In genomic region chr1:231206856-231207255, GRCh38 we compare ENCODE assay signal across 18 cellular contexts. TPM values are rescaled to one million over a fixed set of nuclear protein-coding genes. Genes with fewer than 3 reads are reported as not detected.
DNase-seq lines count a peak whose midpoint lies in the region; ATAC-seq, FAIRE-seq and TF ChIP-seq lines count a peak whose summit lies in the region.
"Had no signal": no experiment of that assay in that cellular context is flagged by ENCODE, and none has a peak within 500 bp of the region (broad histone marks: within the 10 kb centered on the region; RNA-seq: fewer than 3 reads in every experiment).

No MANE protein-coding gene starts in this region.

- WGBS in IMR-90 (ENCODE audit: extremely low coverage in 2 of 2, insufficient read length in 1 of 2), 2 experiments = no CpG with 5 or more reads among the region's 8 CpGs
- 53% methylated on average over 5 of the region's 8 CpGs for WGBS in mesenchymal stem cell

- H3K4ac ChIP-seq in IMR-90 (ENCODE audit: low read depth, low read length) (no peak overlapping the region), mesenchymal stem cell (ENCODE audit: low read depth in 1 of 2, low read length in 2 of 2) (no peak overlapping the region)

- H2BK5ac ChIP-seq in IMR-90 (ENCODE audit: low read depth, low read length, poor library complexity, severe bottlenecking) (no peak overlapping the region), mesenchymal stem cell (ENCODE audit: low read depth, low read length, poor library complexity, severe bottlenecking) (no peak overlapping the region)

- no peaks in the 10 kb centered on the region for H3K9me3 Mint-ChIP-seq in CD14-positive monocyte
- H3K9me3 Mint-ChIP-seq: activated CD4-positive, alpha-beta T cell treated with anti-CD3 and anti-CD28 coated beads, Interleukin-2, amount 10 ng/mL, durations not matched to agents 7 days and 5 days; activated naive CD8-positive, alpha-beta T cell treated with anti-CD3 and anti-CD28 coated beads, Interleukin-2, amount 10 ng/mL, durations not matched to agents 7 days and 5 days; activated T-cell treated with anti-CD3 and anti-CD28 coated beads, Interleukin-2, amount 50 U/mL, for 24 hours; effector memory CD8-positive, alpha-beta T cell; stimulated activated effector memory CD8-positive, alpha-beta T cell treated with anti-CD3 and anti-CD28 coated beads, Interleukin-12 subunit alpha, Interleukin-12 subunit beta, amount 100 ng/mL, for 72 hours had no signal

- no peak overlapping the region for H4K5ac ChIP-seq in IMR-90 (ENCODE audit: low read depth, low read length)

- dilution Hi-C loops in IMR-90 (cut with HindIII; ENCODE audit: low sequenced_read_pairs, unreplicated experiment) = no loop called here

- H2AK5ac ChIP-seq in IMR-90 (ENCODE audit: low read depth, low read length) (no peak overlapping the region), mesenchymal stem cell (ENCODE audit: low read length, severe bottlenecking) (no peak overlapping the region)

- peak; percentile 27 for DNase-seq in CD14-positive monocyte (ENCODE audit: low spot score)
- DNase-seq in IMR-90 = no peak
- peak; percentile 18 for DNase-seq in bronchial epithelial cell (ENCODE audit: low read depth)
- peak; percentile 12 for DNase-seq in mesenchymal stem cell
- DNase-seq in NCI-H1048 (lab: John Stamatoyannopoulos, UW) = no peak
- no peak for DNase-seq in kidney tubule cell (ENCODE audit: low spot score)
- DNase-seq in RKO (ENCODE audit: low spot score) = no peak
- DNase-seq: activated CD4-positive, alpha-beta T cell treated with anti-CD3 and anti-CD28 coated beads, Interleukin-2, amount 10 ng/mL, durations not matched to agents 7 days and 5 days; activated naive CD8-positive, alpha-beta T cell treated with anti-CD3 and anti-CD28 coated beads, Interleukin-2, amount 10 ng/mL, durations not matched to agents 7 days and 5 days; activated T-cell treated with anti-CD3 and anti-CD28 coated beads, Interleukin-2, amount 50 U/mL, for 24 hours; central memory CD4-positive, alpha-beta T cell; effector memory CD8-positive, alpha-beta T cell; left lung; NCI-H1105 treated with DMSO at 0.1 percent for 48 hours; SHP77 treated with DMSO at 0.1 percent for 48 hours; tibial artery had no signal

- no peak overlapping the region for H2AK9ac ChIP-seq in IMR-90 (replicated peaks; ENCODE audit: low read depth, low read length, poor library complexity)

- H3K23ac ChIP-seq in IMR-90 (ENCODE audit: low read depth, low read length) (no peak overlapping the region), mesenchymal stem cell (ENCODE audit: low read length in 2 of 2) (no peak overlapping the region)

- CTCF ChIA-PET in IMR-90 (lab: Yijun Ruan, JAX) = interaction anchor here (0.6 to 1.0 kb wide), 3 partner anchors 44 to 572 kb away, joined by 3 read pairs; no protein-coding TSS in a partner anchor

- no peak overlapping the region for H2BK20ac ChIP-seq in IMR-90 (ENCODE audit: low read depth, low read length)

- H3K36me3 Mint-ChIP-seq in CD14-positive monocyte = no peaks in the 10 kb centered on the region
- H3K36me3 Mint-ChIP-seq: activated naive CD8-positive, alpha-beta T cell treated with anti-CD3 and anti-CD28 coated beads, Interleukin-2, amount 10 ng/mL, durations not matched to agents 7 days and 5 days; stimulated activated effector memory CD8-positive, alpha-beta T cell treated with anti-CD3 and anti-CD28 coated beads, Interleukin-12 subunit alpha, Interleukin-12 subunit beta, amount 100 ng/mL, for 72 hours had no signal

- TF ChIP-seq POLR2A in IMR-90 (IDR thresholded peaks at IDR 0.05; ENCODE audit: low read depth, low read length) = no peak

- H3K36me3 ChIP-seq in IMR-90 (ENCODE audit: control insufficient read depth, insufficient read depth, low read length) (no peaks in the 10 kb centered on the region), bronchial epithelial cell (ENCODE audit: control insufficient read depth, insufficient read depth, low read length) (no peaks in the 10 kb centered on the region), mesenchymal stem cell (ENCODE audit: control insufficient read depth in 1 of 2, insufficient read depth in 2 of 2, low read depth in 1 of 2, low read length in 2 of 2) (peaks cover 0 to 3% of the 10 kb centered on the region in 2 experiments)
- H3K36me3 ChIP-seq: left lung, tibial artery had no signal

- H4K91ac ChIP-seq in IMR-90 (ENCODE audit: insufficient read depth, low read depth, low read length) (no peak overlapping the region), mesenchymal stem cell (ENCODE audit: low read length) (no peak overlapping the region)

- H3K9ac ChIP-seq in IMR-90 (ENCODE audit: low read depth, low read length) (no peak overlapping the region), mesenchymal stem cell (ENCODE audit: low read length) (no peak overlapping the region)
- H3K9ac ChIP-seq: parathyroid adenoma had no signal

- FAIRE-seq in bronchial epithelial cell (lab: Jason Lieb, UNC) = peak; percentile 23

- H2BK15ac ChIP-seq in IMR-90 (ENCODE audit: low read depth, low read length) (no peak overlapping the region), mesenchymal stem cell (ENCODE audit: low read depth, poor library complexity, severe bottlenecking) (no peak overlapping the region)

- H3K27me3 ChIP-seq in IMR-90 (ENCODE audit: control insufficient read depth, insufficient read depth, low read length) = peaks cover 24% of the 10 kb centered on the region
- H3K27me3 ChIP-seq in bronchial epithelial cell (ENCODE audit: control insufficient read depth, insufficient read depth, low read length) = no peaks in the 10 kb centered on the region
- peaks cover 21 to 22% of the 10 kb centered on the region in 2 experiments for H3K27me3 ChIP-seq in mesenchymal stem cell (ENCODE audit: control insufficient read depth in 1 of 2, insufficient read depth in 1 of 2, low read length in 2 of 2)

- intact Hi-C loops in CD14-positive monocyte (cut with micrococcal nuclease) (no loop called here), IMR-90 (cut with micrococcal nuclease) (no loop called here)

- no peak for ATAC-seq in IMR-90 (ENCODE audit: low read depth)
- ATAC-seq: effector memory CD8-positive, alpha-beta T cell; left lung; stimulated activated effector memory CD8-positive, alpha-beta T cell treated with anti-CD3 and anti-CD28 coated beads, Interleukin-12 subunit alpha, Interleukin-12 subunit beta, amount 100 ng/mL, for 72 hours had no signal

- no peak overlapping the region for H3K4me3 Mint-ChIP-seq in CD14-positive monocyte
- H3K4me3 Mint-ChIP-seq: activated CD4-positive, alpha-beta T cell treated with anti-CD3 and anti-CD28 coated beads, Interleukin-2, amount 10 ng/mL, durations not matched to agents 7 days and 5 days; activated naive CD8-positive, alpha-beta T cell treated with anti-CD3 and anti-CD28 coated beads, Interleukin-2, amount 10 ng/mL, durations not matched to agents 7 days and 5 days; activated T-cell treated with anti-CD3 and anti-CD28 coated beads, Interleukin-2, amount 50 U/mL, for 24 hours; effector memory CD8-positive, alpha-beta T cell; stimulated activated effector memory CD8-positive, alpha-beta T cell treated with anti-CD3 and anti-CD28 coated beads, Interleukin-12 subunit alpha, Interleukin-12 subunit beta, amount 100 ng/mL, for 72 hours had no signal

- POLR2A ChIA-PET in IMR-90 (lab: Charles Lee; ENCODE audit: unreplicated experiment) = no interaction called here

- no peak overlapping the region for H3K27ac Mint-ChIP-seq in CD14-positive monocyte
- H3K27ac Mint-ChIP-seq: activated CD4-positive, alpha-beta T cell treated with anti-CD3 and anti-CD28 coated beads, Interleukin-2, amount 10 ng/mL, durations not matched to agents 7 days and 5 days; activated naive CD8-positive, alpha-beta T cell treated with anti-CD3 and anti-CD28 coated beads, Interleukin-2, amount 10 ng/mL, durations not matched to agents 7 days and 5 days; activated T-cell treated with anti-CD3 and anti-CD28 coated beads, Interleukin-2, amount 50 U/mL, for 24 hours; effector memory CD8-positive, alpha-beta T cell; stimulated activated effector memory CD8-positive, alpha-beta T cell treated with anti-CD3 and anti-CD28 coated beads, Interleukin-12 subunit alpha, Interleukin-12 subunit beta, amount 100 ng/mL, for 72 hours had no signal

- H3K79me1 ChIP-seq in IMR-90 (ENCODE audit: low read depth in 1 of 2, low read length in 2 of 2) (no peaks in the 10 kb centered on the region), mesenchymal stem cell (replicated peaks; ENCODE audit: low read length, poor library complexity, severe bottlenecking) (no peaks in the 10 kb centered on the region)

- TF ChIP-seq RAD21 in IMR-90 (IDR thresholded peaks at IDR 0.05; ENCODE audit: low read length) = no peak

- H3K14ac ChIP-seq in IMR-90 (replicated peaks; ENCODE audit: low read depth, low read length) (no peak overlapping the region), mesenchymal stem cell (ENCODE audit: low read length in 2 of 2) (no peak overlapping the region)

- H3K4me1 ChIP-seq in IMR-90 (ENCODE audit: control insufficient read depth, insufficient read depth, low read length) (no peaks in the 10 kb centered on the region), mesenchymal stem cell (ENCODE audit: control insufficient read depth, insufficient read depth, low read depth, low read length) (peaks cover 9% of the 10 kb centered on the region)
- H3K4me1 ChIP-seq: parathyroid adenoma had no signal

- H4K8ac ChIP-seq in IMR-90 (ENCODE audit: low read depth in 2 of 2, low read length in 2 of 2) (no peak overlapping the region), mesenchymal stem cell (ENCODE audit: low read length) (no peak overlapping the region)

- H3K9me1 ChIP-seq in IMR-90 (ENCODE audit: insufficient read depth, low read length) = no peaks in the 10 kb centered on the region

- H3K9me3 ChIP-seq in IMR-90 (ENCODE audit: control insufficient read depth, insufficient read depth, low read length) = no peaks in the 10 kb centered on the region
- no peaks in the 10 kb centered on the region for H3K9me3 ChIP-seq in mesenchymal stem cell (ENCODE audit: control insufficient read depth, low read length)
- H3K9me3 ChIP-seq: left lung, tibial artery had no signal

- H3K4me2 ChIP-seq in IMR-90 (ENCODE audit: low read depth, low read length) (no peak overlapping the region), mesenchymal stem cell (ENCODE audit: low read length, poor library complexity, severe bottlenecking) (no peak overlapping the region)

- BruUV-seq in IMR-90 (replicated peaks; lab: Mats Ljungman, UMichigan) = no TSS peak

- H3K56ac ChIP-seq in IMR-90 (ENCODE audit: extremely low read depth, insufficient read depth, low read length) = no peak overlapping the region

- H4K20me1 ChIP-seq in IMR-90 (ENCODE audit: insufficient read depth, low read length) = no peaks in the 10 kb centered on the region

- H3K18ac ChIP-seq in IMR-90 (ENCODE audit: low read depth, low read length) (no peak overlapping the region), mesenchymal stem cell (ENCODE audit: low read depth in 1 of 2, low read length in 2 of 2) (no peak overlapping the region)

- H2BK12ac ChIP-seq in mesenchymal stem cell (ENCODE audit: low read length in 2 of 2) = no peak overlapping the region

- H3K4me3 ChIP-seq in IMR-90 (ENCODE audit: insufficient read depth, low read depth, low read length) (no peak overlapping the region), bronchial epithelial cell (ENCODE audit: low read depth, low read length) (no peak overlapping the region), mesenchymal stem cell (ENCODE audit: insufficient read depth in 1 of 2, low read depth in 1 of 2, low read length in 2 of 2) (no peak overlapping the region)
- H3K4me3 ChIP-seq: left lung, tibial artery had no signal

- H3K27ac ChIP-seq in IMR-90 (ENCODE audit: insufficient read depth, low read length) = no peak overlapping the region
- no peak overlapping the region for H3K27ac ChIP-seq in mesenchymal stem cell (ENCODE audit: low read length, poor library complexity, severe bottlenecking)
- H3K27ac ChIP-seq: left lung, parathyroid adenoma, tibial artery had no signal

- H3K4me1 Mint-ChIP-seq in CD14-positive monocyte = peaks cover 6% of the 10 kb centered on the region

- TF ChIP-seq CTCF in CD14-positive monocyte (IDR thresholded peaks at IDR 0.05) (no peak), IMR-90 (conservative IDR thresholded peaks at IDR 0.05; ENCODE audit: low read depth, low read length) (no peak), bronchial epithelial cell (IDR thresholded peaks at IDR 0.05; ENCODE audit: insufficient read depth, low read length, severe bottlenecking) (peak; percentile 23)

- peak overlapping the region; percentile 32 for H2AFZ ChIP-seq in IMR-90 (replicated peaks; ENCODE audit: low read length, poor library complexity)
- no peak overlapping the region for H2AFZ ChIP-seq in mesenchymal stem cell (ENCODE audit: low read depth, low read length)
- H2AFZ ChIP-seq: parathyroid adenoma had no signal

- H3K27me3 Mint-ChIP-seq in CD14-positive monocyte (ENCODE audit: low read depth in 3 of 3) = peaks cover 10 to 17% (median 14%) of the 10 kb centered on the region in 3 donors
- H3K27me3 Mint-ChIP-seq: activated naive CD8-positive, alpha-beta T cell treated with anti-CD3 and anti-CD28 coated beads, Interleukin-2, amount 10 ng/mL, durations not matched to agents 7 days and 5 days; activated T-cell treated with anti-CD3 and anti-CD28 coated beads, Interleukin-2, amount 50 U/mL, for 24 hours had no signal

- H2BK120ac ChIP-seq in IMR-90 (ENCODE audit: low read depth, low read length) (no peak overlapping the region), mesenchymal stem cell (ENCODE audit: low read depth, low read length) (no peak overlapping the region)

- in situ Hi-C loops in IMR-90 (cut with MboI; ENCODE audit: low sequenced_read_pairs) = no loop called here

RNA-seq across cellular contexts. Expression of gene GNPAT, which starts 34.2 kb away (rescaled TPM):
- 10 to 100 TPM; 34.8 to 40.3 TPM for polyA plus RNA-seq in CD14-positive monocyte
- 36.0 and 43.9 TPM in 2 replicates for total RNA-seq in IMR-90 (2012; rRNA removed)
- polyA plus RNA-seq in IMR-90 (2012; rRNA removed) = 12.3 and 17.2 TPM in 2 replicates
- 4.7 and 5.7 TPM in 2 replicates for polyA plus RNA-seq in IMR-90 (2012; cell fraction: cytosol; rRNA removed)
- polyA plus RNA-seq in IMR-90 (2012; cell fraction: nucleus; rRNA removed; ENCODE audit: low replicate concordance) = 4.5 and 24.3 TPM in 2 replicates
- 46.9 and 48.7 TPM in 2 replicates for total RNA-seq in bronchial epithelial cell
- 35.1 TPM for polyA plus RNA-seq in mesenchymal stem cell (2013, experiment 1 of 2)
- polyA plus RNA-seq in mesenchymal stem cell (2013, experiment 2 of 2) = 34.5 TPM

RNA-seq across cellular contexts. Expression of gene TRIM67, which starts 45.0 kb away (rescaled TPM):
- polyA plus RNA-seq in CD14-positive monocyte (not detected), IMR-90 (2012; rRNA removed) (not detected in 2 replicates)
- total RNA-seq in IMR-90 (2012; rRNA removed) (not detected in 2 replicates), bronchial epithelial cell (not detected in 2 replicates)
- polyA plus RNA-seq in IMR-90 (2012; cell fraction: cytosol; rRNA removed) = not detected in 2 replicates
- not detected in 2 replicates for polyA plus RNA-seq in IMR-90 (2012; cell fraction: nucleus; rRNA removed; ENCODE audit: low replicate concordance)
- 0.01 TPM for polyA plus RNA-seq in mesenchymal stem cell (2013, experiment 1 of 2)
- polyA plus RNA-seq in mesenchymal stem cell (2013, experiment 2 of 2) = 0.03 TPM
- total RNA-seq: activated CD4-positive, alpha-beta T cell treated with anti-CD3 and anti-CD28 coated beads, Interleukin-2, amount 10 ng/mL, durations not matched to agents 7 days and 5 days; activated naive CD8-positive, alpha-beta T cell treated with anti-CD3 and anti-CD28 coated beads, Interleukin-2, amount 10 ng/mL, durations not matched to agents 7 days and 5 days had no signal

Comparison
In these comparisons a context has a peak if more than half of its experiments do, and no peak if none do; other contexts are left out.
1. DNase-seq: peak in CD14-positive monocyte (single experiment), bronchial epithelial cell (single experiment) and mesenchymal stem cell (single experiment); none in IMR-90 (single experiment), NCI-H1048 (single experiment), kidney tubule cell (single experiment) and RKO (single experiment).